ENCODE assay signal across 33 cellular contexts in the genomic region with DNA sequence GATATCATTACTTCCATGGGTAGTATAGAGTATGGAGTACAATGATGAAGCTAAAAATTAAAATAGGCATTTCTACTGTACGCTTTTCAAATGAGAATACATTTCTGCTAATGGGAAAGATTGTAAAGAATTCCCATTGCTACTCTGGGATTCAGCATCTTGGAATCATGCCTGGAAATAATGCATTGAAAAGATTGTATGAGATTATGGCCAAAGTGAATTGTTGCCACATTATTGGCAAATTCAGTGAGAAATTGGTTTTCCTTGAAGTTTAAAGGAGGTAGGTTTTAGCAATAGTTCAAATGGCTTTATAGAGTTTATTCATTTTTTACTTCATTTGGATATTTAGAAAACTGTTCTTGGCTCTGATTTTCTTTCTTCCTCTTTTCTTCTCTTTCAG.
"Had no signal": no experiment of that assay in that cellular context is flagged by ENCODE, and none has a peak within 500 bp of the region (broad histone marks: within the 10 kb centered on the region; RNA-seq: fewer than 3 reads in every experiment).

No MANE protein-coding gene starts in this region.

- ATAC-seq: activated CD8-positive, alpha-beta memory T cell treated with anti-CD3 and anti-CD28 coated beads, Interleukin-2, amount 10 ng/mL, durations not matched to agents 7 days and 5 days; activated naive CD8-positive, alpha-beta T cell treated with anti-CD3 and anti-CD28 coated beads, Interleukin-2, amount 50 U/mL, for 24 hours; K562; PC-3; Right ventricle myocardium inferior; T-cell had no signal

- H3K4me3 ChIP-seq: cardiac muscle cell, K562, Peyer's patch had no signal

- DNase-seq: activated CD4-positive, alpha-beta memory T cell treated with anti-CD3 and anti-CD28 coated beads, Interleukin-2, amount 10 ng/mL, durations not matched to agents 7 days and 5 days; activated CD4-positive, alpha-beta T cell treated with anti-CD3 and anti-CD28 coated beads for 1 hour; activated CD4-positive, alpha-beta T cell treated with anti-CD3 and anti-CD28 coated beads for 48 hours; activated CD4-positive, CD25-positive, alpha-beta regulatory T cell; activated CD8-positive, alpha-beta memory T cell treated with anti-CD3 and anti-CD28 coated beads for 24 hours; activated CD8-positive, alpha-beta memory T cell treated with anti-CD3 and anti-CD28 coated beads, Interleukin-2, amount 10 ng/mL, durations not matched to agents 7 days and 5 days; activated CD8-positive, alpha-beta memory T cell treated with anti-CD3 and anti-CD28 coated beads, Interleukin-2, amount 50 U/mL, for 48 hours; activated effector memory CD4-positive, alpha-beta T cell treated with Interleukin-2 at 50 U/mL for 16 hours; activated naive CD4-positive, alpha-beta T cell treated with anti-CD3 and anti-CD28 coated beads, Interleukin-2, amount 10 ng/mL, durations not matched to agents 7 days and 5 days; activated naive CD8-positive, alpha-beta T cell treated with anti-CD3 and anti-CD28 coated beads, Interleukin-2, amount 50 U/mL, for 24 hours; activated T-cell treated with anti-CD3 and anti-CD28 coated beads, Interleukin-2, amount 50 U/mL, for 48 hours; amniotic stem cell; aorta; IMR-90; NCI-H1092 treated with DMSO at 0.1 percent for 48 hours; NCI-H1436; NCI-H1694; NCI-H1930; NCI-H2081 treated with DMSO at 0.1 percent for 48 hours; NCI-H345; NCI-H510A treated with DMSO at 0.1 percent for 48 hours; NCI-H526 treated with DMSO at 0.1 percent for 48 hours; NCI-H82; PC-3; Peyer's patch; SIG-M5; T-cell; T-helper 2 cell; T-helper 9 cell; WERI-Rb-1 had no signal
